Comparison of ENCODE assay signal across 7 cellular contexts in genomic region chr6:135240711-135241110, GRCh38. TPM values are rescaled to one million over a fixed set of nuclear protein-coding genes. Genes with fewer than 3 reads are reported as not detected.
"Had no signal": no experiment of that assay in that cellular context is flagged by ENCODE, and none has a peak within 500 bp of the region (broad histone marks: within the 10 kb centered on the region; RNA-seq: fewer than 3 reads in every experiment).

No MANE protein-coding gene starts in this region.

- ATAC-seq: HepG2 had no signal

- FAIRE-seq: HepG2, HTR-8/SVneo had no signal

- DNase-seq: IMR-90, KBM-7, KG1 had no signal

- H3K27ac ChIP-seq: HL-60 had no signal

RNA-seq across cellular contexts. Expression of gene MYB, which starts 59.6 kb away (rescaled TPM):
- polyA plus RNA-seq: IgD-negative memory B cell had no signal
